ENCODE assay signal across 1 cellular context in the genomic region with DNA sequence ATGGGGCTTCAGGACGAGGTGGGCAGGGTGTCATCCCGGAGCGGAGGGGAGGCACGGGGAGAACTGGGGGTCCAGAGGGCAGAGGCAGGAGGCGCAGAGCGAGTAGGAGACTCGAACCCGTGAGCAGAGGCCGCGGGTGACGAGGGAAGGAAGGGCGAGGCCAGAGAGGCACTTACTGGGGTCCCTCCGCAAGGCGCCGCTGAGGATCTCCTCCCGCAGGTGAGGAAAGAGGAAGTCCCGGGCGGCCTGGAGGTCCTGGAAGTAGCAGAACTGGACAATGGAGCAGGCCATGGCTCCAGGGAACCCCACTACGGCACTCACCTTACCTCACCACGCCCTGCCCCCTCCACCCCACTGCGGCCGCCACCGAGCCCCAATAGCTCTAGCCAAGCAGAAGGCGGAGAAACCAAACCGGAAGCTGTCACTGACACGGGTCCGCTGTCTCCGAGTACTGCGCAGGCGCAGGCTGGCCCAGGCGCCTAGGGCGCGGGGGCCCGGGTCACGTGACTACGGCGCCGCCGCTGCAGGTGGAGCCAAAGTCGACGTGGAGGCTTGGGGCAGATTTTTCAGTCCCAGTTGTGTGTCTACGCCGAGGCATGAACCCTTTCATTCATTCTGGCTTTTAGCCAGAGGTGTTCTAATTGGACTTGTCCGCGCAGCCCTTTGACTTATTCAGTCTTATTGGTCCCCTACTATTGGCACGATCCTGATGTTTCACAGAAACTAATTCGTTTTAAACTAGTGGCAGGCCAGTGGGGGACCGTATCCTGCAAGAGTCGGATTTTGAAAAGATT.
TF ChIP-seq lines count a peak whose summit lies in the region.

A gene with protein sequence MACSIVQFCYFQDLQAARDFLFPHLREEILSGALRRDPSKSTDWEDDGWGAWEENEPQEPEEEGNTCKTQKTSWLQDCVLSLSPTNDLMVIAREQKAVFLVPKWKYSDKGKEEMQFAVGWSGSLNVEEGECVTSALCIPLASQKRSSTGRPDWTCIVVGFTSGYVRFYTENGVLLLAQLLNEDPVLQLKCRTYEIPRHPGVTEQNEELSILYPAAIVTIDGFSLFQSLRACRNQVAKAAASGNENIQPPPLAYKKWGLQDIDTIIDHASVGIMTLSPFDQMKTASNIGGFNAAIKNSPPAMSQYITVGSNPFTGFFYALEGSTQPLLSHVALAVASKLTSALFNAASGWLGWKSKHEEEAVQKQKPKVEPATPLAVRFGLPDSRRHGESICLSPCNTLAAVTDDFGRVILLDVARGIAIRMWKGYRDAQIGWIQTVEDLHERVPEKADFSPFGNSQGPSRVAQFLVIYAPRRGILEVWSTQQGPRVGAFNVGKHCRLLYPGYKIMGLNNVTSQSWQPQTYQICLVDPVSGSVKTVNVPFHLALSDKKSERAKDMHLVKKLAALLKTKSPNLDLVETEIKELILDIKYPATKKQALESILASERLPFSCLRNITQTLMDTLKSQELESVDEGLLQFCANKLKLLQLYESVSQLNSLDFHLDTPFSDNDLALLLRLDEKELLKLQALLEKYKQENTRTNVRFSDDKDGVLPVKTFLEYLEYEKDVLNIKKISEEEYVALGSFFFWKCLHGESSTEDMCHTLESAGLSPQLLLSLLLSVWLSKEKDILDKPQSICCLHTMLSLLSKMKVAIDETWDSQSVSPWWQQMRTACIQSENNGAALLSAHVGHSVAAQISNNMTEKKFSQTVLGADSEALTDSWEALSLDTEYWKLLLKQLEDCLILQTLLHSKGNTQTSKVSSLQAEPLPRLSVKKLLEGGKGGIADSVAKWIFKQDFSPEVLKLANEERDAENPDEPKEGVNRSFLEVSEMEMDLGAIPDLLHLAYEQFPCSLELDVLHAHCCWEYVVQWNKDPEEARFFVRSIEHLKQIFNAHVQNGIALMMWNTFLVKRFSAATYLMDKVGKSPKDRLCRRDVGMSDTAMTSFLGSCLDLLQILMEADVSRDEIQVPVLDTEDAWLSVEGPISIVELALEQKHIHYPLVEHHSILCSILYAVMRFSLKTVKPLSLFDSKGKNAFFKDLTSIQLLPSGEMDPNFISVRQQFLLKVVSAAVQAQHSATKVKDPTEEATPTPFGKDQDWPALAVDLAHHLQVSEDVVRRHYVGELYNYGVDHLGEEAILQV (N-terminal part only) (minus strand): TSS at position 407 of the 794 bp plus-strand sequence. CDS start 116 bp downstream, at position 291.

TF ChIP-seq in HepG2, 621 proteins besides CTCF, POLR2A, EP300 and RAD21 (continued from another document and continues in another):
- TF ChIP-seq, protein P1, sequence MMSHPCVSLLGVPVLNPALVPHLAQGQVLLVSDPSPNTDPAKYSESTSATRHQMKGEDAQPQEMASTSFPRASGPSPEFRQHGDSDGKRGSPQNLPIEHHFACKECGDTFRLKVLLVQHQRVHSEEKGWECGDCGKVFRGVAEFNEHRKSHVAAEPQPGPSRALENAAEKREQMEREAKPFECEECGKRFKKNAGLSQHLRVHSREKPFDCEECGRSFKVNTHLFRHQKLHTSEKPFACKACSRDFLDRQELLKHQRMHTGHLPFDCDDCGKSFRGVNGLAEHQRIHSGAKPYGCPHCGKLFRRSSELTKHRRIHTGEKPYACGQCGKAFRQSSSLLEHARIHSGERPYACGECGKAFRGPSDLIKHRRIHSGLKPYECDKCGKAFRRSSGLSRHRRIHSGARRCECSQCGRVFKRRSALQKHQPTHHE (CRISPR knock-in tag; IDR thresholded peaks at IDR 0.05; ENCODE audit: borderline replicate concordance) = peak; percentile 83; the same call in 1 of the 2 replicates
- 0 out of 2 replicates have a peak, but pooled peaks have one; percentile 46 for TF ChIP-seq SMAD3 (CRISPR knock-in tag; IDR thresholded peaks at IDR 0.05)
- no peak for TF ChIP-seq MLLT10 (CRISPR knock-in tag; IDR thresholded peaks at IDR 0.05)
- TF ChIP-seq MBD4 (IDR thresholded peaks at IDR 0.05; ENCODE audit: borderline replicate concordance, low read length) = no peak
- TF ChIP-seq ZNF343 (CRISPR knock-in tag; IDR thresholded peaks at IDR 0.05) = no peak; the same call in 1 of the 2 replicates
- 0 out of 2 replicates have a peak, but pooled peaks have one; percentile 83 for TF ChIP-seq DNMT1 (CRISPR knock-in tag; IDR thresholded peaks at IDR 0.05)
- TF ChIP-seq ETV5 (CRISPR knock-in tag; IDR thresholded peaks at IDR 0.05; ENCODE audit: borderline replicate concordance) = peak; percentile 55; the same call in 1 of the 2 replicates
- TF ChIP-seq SALL2 (CRISPR knock-in tag; IDR thresholded peaks at IDR 0.05) = peak; percentile 12
- peak; percentile 50; the same call in 1 of the 2 replicates for TF ChIP-seq BRD4 (CRISPR knock-in tag; IDR thresholded peaks at IDR 0.05)
- 0 out of 2 replicates have a peak, but pooled peaks have one; percentile 85 for TF ChIP-seq ZNF451 (CRISPR knock-in tag; IDR thresholded peaks at IDR 0.05)
- peak; percentile 69; the same call in 1 of the 2 replicates for TF ChIP-seq KAT7 (CRISPR knock-in tag; IDR thresholded peaks at IDR 0.05; ENCODE audit: borderline replicate concordance)
- TF ChIP-seq MAZ (IDR thresholded peaks at IDR 0.05; ENCODE audit: borderline replicate concordance, low read depth, low read length) = 0 out of 2 replicates have a peak, but pooled peaks have one; percentile 36
- TF ChIP-seq MAZ (CRISPR knock-in tag; IDR thresholded peaks at IDR 0.05; ENCODE audit: low read depth) = peak; percentile 36; the same call in 1 of the 2 replicates
- TF ChIP-seq GATAD1 (CRISPR knock-in tag; IDR thresholded peaks at IDR 0.05) = peak; percentile 82
- peak; percentile 68 for TF ChIP-seq ZMYM2 (CRISPR knock-in tag; IDR thresholded peaks at IDR 0.05)
- TF ChIP-seq GABPA (IDR thresholded peaks at IDR 0.05; ENCODE audit: low read depth, low read length) = peak; percentile 65
- peak; percentile 92 for TF ChIP-seq GABPA (CRISPR knock-in tag; IDR thresholded peaks at IDR 0.05; ENCODE audit: low read depth)
- no peak for TF ChIP-seq NONO (IDR thresholded peaks at IDR 0.05)
- 0 out of 2 replicates have a peak, but pooled peaks have one; percentile 8 for TF ChIP-seq NONO (CRISPR knock-in tag; conservative IDR thresholded peaks at IDR 0.05)
- TF ChIP-seq ZSCAN9 (CRISPR knock-in tag; IDR thresholded peaks at IDR 0.05; ENCODE audit: borderline replicate concordance) = peak; percentile 63; the same call in 1 of the 2 replicates
- peak; percentile 88 for TF ChIP-seq ZNF350 (CRISPR knock-in tag; IDR thresholded peaks at IDR 0.05; ENCODE audit: borderline replicate concordance, low read depth)
- TF ChIP-seq MYC (CRISPR knock-in tag; IDR thresholded peaks at IDR 0.05; ENCODE audit: borderline replicate concordance) = peak; percentile 75; the same call in 1 of the 2 replicates
- peak; percentile 98 for TF ChIP-seq ZNF687 (CRISPR knock-in tag; IDR thresholded peaks at IDR 0.05)
- no peak for TF ChIP-seq CENPX (CRISPR knock-in tag; IDR thresholded peaks at IDR 0.05)
- TF ChIP-seq, protein P2, sequence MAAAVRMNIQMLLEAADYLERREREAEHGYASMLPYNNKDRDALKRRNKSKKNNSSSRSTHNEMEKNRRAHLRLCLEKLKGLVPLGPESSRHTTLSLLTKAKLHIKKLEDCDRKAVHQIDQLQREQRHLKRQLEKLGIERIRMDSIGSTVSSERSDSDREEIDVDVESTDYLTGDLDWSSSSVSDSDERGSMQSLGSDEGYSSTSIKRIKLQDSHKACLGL (CRISPR knock-in tag; IDR thresholded peaks at IDR 0.05) = peak; percentile 87
- TF ChIP-seq PITX1 (CRISPR knock-in tag; IDR thresholded peaks at IDR 0.05) = 0 out of 2 replicates have a peak, but pooled peaks have one; percentile 20
- TF ChIP-seq AGO1 (IDR thresholded peaks at IDR 0.05; ENCODE audit: low read depth, low read length, poor library complexity, severe bottlenecking) = no peak
- peak; percentile 85 for TF ChIP-seq POGK (CRISPR knock-in tag; conservative IDR thresholded peaks at IDR 0.05)
- peak; percentile 83; the same call in 1 of the 2 replicates for TF ChIP-seq TOPORS (CRISPR knock-in tag; IDR thresholded peaks at IDR 0.05)
- TF ChIP-seq, protein P3, sequence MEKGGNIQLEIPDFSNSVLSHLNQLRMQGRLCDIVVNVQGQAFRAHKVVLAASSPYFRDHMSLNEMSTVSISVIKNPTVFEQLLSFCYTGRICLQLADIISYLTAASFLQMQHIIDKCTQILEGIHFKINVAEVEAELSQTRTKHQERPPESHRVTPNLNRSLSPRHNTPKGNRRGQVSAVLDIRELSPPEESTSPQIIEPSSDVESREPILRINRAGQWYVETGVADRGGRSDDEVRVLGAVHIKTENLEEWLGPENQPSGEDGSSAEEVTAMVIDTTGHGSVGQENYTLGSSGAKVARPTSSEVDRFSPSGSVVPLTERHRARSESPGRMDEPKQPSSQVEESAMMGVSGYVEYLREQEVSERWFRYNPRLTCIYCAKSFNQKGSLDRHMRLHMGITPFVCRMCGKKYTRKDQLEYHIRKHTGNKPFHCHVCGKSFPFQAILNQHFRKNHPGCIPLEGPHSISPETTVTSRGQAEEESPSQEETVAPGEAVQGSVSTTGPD (CRISPR knock-in tag; IDR thresholded peaks at IDR 0.05) = no peak; the same call in 1 of the 2 replicates
- TF ChIP-seq SAP130 (CRISPR knock-in tag; IDR thresholded peaks at IDR 0.05; ENCODE audit: low read depth) = peak; percentile 89
- peak; percentile 86 for TF ChIP-seq PHF20 (CRISPR knock-in tag; IDR thresholded peaks at IDR 0.05)
- 0 out of 2 replicates have a peak, but pooled peaks have one; percentile 75 for TF ChIP-seq ZNF546 (CRISPR knock-in tag; conservative IDR thresholded peaks at IDR 0.05)
- TF ChIP-seq HIVEP1 (CRISPR knock-in tag; IDR thresholded peaks at IDR 0.05) = peak; percentile 65
- no peak for TF ChIP-seq TBX3 (IDR thresholded peaks at IDR 0.05; ENCODE audit: borderline replicate concordance)
- no peak; the same call in 1 of the 2 replicates for TF ChIP-seq SOX13 (IDR thresholded peaks at IDR 0.05)
- TF ChIP-seq SOX13 (CRISPR knock-in tag; conservative IDR thresholded peaks at IDR 0.05 in 1 of 2, IDR thresholded peaks at IDR 0.05 in 1 of 2) = peak in 1 of 2 experiments; percentile 9; a peak in 1 of 4 replicates
- peak; percentile 97 for TF ChIP-seq USF2 (IDR thresholded peaks at IDR 0.05; ENCODE audit: low read depth, low read length)
- TF ChIP-seq USF2 (CRISPR knock-in tag; IDR thresholded peaks at IDR 0.05; ENCODE audit: borderline replicate concordance) = peak; percentile 96; the same call in 1 of the 2 replicates
- TF ChIP-seq EHMT2 (IDR thresholded peaks at IDR 0.05; ENCODE audit: borderline replicate concordance, low read depth, low read length) = peak; percentile 46; the same call in 1 of the 2 replicates
- TF ChIP-seq ZZZ3 (CRISPR knock-in tag; IDR thresholded peaks at IDR 0.05; ENCODE audit: borderline replicate concordance) = peak; percentile 56; the same call in 1 of the 2 replicates
- TF ChIP-seq ZNF557 (CRISPR knock-in tag; IDR thresholded peaks at IDR 0.05) = no peak
- 0 out of 2 replicates have a peak, but pooled peaks have one; percentile 26 for TF ChIP-seq KDM3A (CRISPR knock-in tag; IDR thresholded peaks at IDR 0.05; ENCODE audit: low read depth)
- TF ChIP-seq SMAD1 (CRISPR knock-in tag; IDR thresholded peaks at IDR 0.05; ENCODE audit: borderline replicate concordance, low read depth) = peak; percentile 94; the same call in 1 of the 2 replicates
- peak; percentile 75; the same call in 1 of the 2 replicates for TF ChIP-seq ZNF619 (CRISPR knock-in tag; IDR thresholded peaks at IDR 0.05)
- 0 out of 2 replicates have a peak, but pooled peaks have one; percentile 72 for TF ChIP-seq ZNF44 (CRISPR knock-in tag; IDR thresholded peaks at IDR 0.05)
